ENCODE assay signal across 1 cellular context in the genomic region with DNA sequence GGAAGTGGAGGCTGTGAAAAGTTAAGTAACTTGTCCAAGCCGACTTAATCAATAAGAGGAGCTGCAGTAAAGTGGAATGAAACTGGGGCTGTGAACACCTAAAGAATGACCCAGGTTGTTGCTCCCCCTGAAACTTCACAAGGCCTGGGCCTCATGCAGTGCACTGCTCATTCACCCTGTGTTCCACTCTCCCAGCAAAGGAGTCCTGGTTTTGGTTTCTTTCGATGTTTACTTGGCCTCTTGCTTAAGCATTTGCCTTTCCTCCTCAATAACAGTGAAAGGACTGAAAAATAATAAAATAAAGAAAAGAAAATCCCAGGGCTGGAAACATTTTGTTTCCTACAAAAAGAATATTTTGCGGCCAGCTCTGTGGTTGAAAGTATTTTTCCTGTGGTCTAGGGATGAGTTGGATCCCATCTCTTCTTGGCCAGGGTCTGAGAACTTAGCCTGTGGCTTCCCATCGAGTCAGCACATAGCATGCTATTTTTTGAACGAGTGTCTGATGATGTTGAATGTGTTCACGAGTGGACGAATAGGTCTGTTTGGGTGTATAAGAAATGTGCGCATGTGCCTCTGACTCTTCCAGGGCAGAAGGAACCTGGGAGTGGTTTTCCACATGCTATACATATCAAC.
TF ChIP-seq lines count a peak whose summit lies in the region.

No MANE protein-coding gene starts in this region.

TF ChIP-seq in SK-N-SH, 30 proteins besides CTCF, POLR2A, EP300 and RAD21 (continued from another document):
- TF ChIP-seq SMC3 (IDR thresholded peaks at IDR 0.05; ENCODE audit: low read depth, low read length) (no peak), TCF12 (IDR thresholded peaks at IDR 0.05) (peak; percentile 16; the same call in 1 of the 2 replicates), RXRA (IDR thresholded peaks at IDR 0.05; ENCODE audit: borderline replicate concordance, low read depth) (no peak), GATA2 (CRISPR knock-in tag; IDR thresholded peaks at IDR 0.05) (no peak), MXI1 (IDR thresholded peaks at IDR 0.05; ENCODE audit: low read depth, low read length) (no peak), MEF2A (IDR thresholded peaks at IDR 0.05; ENCODE audit: borderline replicate concordance, low read depth) (no peak), POLR2AphosphoS5 (IDR thresholded peaks at IDR 0.05; ENCODE audit: low read depth, low read length) (no peak), NFIC (IDR thresholded peaks at IDR 0.05; ENCODE audit: borderline replicate concordance) (peak; percentile 43; the same call in 1 of the 2 replicates)
- TF ChIP-seq, protein P1, sequence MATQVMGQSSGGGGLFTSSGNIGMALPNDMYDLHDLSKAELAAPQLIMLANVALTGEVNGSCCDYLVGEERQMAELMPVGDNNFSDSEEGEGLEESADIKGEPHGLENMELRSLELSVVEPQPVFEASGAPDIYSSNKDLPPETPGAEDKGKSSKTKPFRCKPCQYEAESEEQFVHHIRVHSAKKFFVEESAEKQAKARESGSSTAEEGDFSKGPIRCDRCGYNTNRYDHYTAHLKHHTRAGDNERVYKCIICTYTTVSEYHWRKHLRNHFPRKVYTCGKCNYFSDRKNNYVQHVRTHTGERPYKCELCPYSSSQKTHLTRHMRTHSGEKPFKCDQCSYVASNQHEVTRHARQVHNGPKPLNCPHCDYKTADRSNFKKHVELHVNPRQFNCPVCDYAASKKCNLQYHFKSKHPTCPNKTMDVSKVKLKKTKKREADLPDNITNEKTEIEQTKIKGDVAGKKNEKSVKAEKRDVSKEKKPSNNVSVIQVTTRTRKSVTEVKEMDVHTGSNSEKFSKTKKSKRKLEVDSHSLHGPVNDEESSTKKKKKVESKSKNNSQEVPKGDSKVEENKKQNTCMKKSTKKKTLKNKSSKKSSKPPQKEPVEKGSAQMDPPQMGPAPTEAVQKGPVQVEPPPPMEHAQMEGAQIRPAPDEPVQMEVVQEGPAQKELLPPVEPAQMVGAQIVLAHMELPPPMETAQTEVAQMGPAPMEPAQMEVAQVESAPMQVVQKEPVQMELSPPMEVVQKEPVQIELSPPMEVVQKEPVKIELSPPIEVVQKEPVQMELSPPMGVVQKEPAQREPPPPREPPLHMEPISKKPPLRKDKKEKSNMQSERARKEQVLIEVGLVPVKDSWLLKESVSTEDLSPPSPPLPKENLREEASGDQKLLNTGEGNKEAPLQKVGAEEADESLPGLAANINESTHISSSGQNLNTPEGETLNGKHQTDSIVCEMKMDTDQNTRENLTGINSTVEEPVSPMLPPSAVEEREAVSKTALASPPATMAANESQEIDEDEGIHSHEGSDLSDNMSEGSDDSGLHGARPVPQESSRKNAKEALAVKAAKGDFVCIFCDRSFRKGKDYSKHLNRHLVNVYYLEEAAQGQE (IDR thresholded peaks at IDR 0.05; ENCODE audit: low read depth, low read length): no peak
- TF ChIP-seq, protein P2, sequence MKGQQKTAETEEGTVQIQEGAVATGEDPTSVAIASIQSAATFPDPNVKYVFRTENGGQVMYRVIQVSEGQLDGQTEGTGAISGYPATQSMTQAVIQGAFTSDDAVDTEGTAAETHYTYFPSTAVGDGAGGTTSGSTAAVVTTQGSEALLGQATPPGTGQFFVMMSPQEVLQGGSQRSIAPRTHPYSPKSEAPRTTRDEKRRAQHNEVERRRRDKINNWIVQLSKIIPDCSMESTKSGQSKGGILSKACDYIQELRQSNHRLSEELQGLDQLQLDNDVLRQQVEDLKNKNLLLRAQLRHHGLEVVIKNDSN (IDR thresholded peaks at IDR 0.05; ENCODE audit: borderline replicate concordance, low read depth): no peak
- TF ChIP-seq, protein P3, sequence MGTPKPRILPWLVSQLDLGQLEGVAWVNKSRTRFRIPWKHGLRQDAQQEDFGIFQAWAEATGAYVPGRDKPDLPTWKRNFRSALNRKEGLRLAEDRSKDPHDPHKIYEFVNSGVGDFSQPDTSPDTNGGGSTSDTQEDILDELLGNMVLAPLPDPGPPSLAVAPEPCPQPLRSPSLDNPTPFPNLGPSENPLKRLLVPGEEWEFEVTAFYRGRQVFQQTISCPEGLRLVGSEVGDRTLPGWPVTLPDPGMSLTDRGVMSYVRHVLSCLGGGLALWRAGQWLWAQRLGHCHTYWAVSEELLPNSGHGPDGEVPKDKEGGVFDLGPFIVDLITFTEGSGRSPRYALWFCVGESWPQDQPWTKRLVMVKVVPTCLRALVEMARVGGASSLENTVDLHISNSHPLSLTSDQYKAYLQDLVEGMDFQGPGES (IDR thresholded peaks at IDR 0.05; ENCODE audit: low read depth, low read length): no peak
- TF ChIP-seq, protein P4, sequence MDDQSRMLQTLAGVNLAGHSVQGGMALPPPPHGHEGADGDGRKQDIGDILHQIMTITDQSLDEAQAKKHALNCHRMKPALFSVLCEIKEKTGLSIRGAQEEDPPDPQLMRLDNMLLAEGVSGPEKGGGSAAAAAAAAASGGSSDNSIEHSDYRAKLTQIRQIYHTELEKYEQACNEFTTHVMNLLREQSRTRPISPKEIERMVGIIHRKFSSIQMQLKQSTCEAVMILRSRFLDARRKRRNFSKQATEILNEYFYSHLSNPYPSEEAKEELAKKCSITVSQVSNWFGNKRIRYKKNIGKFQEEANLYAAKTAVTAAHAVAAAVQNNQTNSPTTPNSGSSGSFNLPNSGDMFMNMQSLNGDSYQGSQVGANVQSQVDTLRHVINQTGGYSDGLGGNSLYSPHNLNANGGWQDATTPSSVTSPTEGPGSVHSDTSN (IDR thresholded peaks at IDR 0.05): no peak; the same call in 1 of the 2 replicates
